1 cellular context compared by ENCODE assay signal in the genomic region with DNA sequence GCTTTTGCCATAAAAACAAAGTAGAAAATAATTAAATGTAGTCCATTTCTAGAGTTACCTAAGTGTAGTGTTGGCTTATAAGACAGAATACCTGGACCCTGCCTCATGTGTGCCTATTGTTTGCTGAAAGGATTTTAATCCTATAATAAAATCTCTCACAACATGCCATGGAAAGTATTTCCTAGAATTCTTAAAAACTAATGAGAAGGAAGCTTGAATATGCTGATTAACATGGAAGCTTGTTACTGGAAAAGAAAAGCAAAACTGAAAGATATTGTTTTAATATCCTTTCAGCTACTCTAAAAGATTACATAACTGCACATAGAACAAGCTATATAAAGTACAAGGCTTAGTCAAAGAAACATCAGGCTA.
TF ChIP-seq lines count a peak whose summit lies in the region.

No MANE protein-coding gene starts in this region.

TF ChIP-seq in GM23338, 12 proteins besides CTCF, POLR2A, EP300 and RAD21 (continued from another document):
- TF ChIP-seq, protein P1, sequence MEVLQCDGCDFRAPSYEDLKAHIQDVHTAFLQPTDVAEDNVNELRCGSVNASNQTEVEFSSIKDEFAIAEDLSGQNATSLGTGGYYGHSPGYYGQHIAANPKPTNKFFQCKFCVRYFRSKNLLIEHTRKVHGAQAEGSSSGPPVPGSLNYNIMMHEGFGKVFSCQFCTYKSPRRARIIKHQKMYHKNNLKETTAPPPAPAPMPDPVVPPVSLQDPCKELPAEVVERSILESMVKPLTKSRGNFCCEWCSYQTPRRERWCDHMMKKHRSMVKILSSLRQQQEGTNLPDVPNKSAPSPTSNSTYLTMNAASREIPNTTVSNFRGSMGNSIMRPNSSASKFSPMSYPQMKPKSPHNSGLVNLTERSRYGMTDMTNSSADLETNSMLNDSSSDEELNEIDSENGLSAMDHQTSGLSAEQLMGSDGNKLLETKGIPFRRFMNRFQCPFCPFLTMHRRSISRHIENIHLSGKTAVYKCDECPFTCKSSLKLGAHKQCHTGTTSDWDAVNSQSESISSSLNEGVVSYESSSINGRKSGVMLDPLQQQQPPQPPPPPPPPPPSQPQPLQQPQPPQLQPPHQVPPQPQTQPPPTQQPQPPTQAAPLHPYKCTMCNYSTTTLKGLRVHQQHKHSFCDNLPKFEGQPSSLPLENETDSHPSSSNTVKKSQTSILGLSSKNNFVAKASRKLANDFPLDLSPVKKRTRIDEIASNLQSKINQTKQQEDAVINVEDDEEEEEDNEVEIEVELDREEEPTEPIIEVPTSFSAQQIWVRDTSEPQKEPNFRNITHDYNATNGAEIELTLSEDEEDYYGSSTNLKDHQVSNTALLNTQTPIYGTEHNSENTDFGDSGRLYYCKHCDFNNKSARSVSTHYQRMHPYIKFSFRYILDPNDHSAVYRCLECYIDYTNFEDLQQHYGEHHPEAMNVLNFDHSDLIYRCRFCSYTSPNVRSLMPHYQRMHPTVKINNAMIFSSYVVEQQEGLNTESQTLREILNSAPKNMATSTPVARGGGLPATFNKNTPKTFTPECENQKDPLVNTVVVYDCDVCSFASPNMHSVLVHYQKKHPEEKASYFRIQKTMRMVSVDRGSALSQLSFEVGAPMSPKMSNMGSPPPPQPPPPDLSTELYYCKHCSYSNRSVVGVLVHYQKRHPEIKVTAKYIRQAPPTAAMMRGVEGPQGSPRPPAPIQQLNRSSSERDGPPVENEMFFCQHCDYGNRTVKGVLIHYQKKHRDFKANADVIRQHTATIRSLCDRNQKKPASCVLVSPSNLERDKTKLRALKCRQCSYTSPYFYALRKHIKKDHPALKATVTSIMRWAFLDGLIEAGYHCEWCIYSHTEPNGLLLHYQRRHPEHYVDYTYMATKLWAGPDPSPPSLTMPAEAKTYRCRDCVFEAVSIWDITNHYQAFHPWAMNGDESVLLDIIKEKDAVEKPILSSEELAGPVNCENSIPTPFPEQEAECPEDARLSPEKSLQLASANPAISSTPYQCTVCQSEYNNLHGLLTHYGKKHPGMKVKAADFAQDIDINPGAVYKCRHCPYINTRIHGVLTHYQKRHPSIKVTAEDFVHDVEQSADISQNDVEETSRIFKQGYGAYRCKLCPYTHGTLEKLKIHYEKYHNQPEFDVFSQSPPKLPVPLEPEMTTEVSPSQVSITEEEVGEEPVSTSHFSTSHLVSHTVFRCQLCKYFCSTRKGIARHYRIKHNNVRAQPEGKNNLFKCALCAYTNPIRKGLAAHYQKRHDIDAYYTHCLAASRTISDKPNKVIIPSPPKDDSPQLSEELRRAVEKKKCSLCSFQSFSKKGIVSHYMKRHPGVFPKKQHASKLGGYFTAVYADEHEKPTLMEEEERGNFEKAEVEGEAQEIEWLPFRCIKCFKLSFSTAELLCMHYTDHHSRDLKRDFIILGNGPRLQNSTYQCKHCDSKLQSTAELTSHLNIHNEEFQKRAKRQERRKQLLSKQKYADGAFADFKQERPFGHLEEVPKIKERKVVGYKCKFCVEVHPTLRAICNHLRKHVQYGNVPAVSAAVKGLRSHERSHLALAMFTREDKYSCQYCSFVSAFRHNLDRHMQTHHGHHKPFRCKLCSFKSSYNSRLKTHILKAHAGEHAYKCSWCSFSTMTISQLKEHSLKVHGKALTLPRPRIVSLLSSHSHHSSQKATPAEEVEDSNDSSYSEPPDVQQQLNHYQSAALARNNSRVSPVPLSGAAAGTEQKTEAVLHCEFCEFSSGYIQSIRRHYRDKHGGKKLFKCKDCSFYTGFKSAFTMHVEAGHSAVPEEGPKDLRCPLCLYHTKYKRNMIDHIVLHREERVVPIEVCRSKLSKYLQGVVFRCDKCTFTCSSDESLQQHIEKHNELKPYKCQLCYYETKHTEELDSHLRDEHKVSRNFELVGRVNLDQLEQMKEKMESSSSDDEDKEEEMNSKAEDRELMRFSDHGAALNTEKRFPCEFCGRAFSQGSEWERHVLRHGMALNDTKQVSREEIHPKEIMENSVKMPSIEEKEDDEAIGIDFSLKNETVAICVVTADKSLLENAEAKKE (CRISPR knock-in tag; IDR thresholded peaks at IDR 0.05), result no peak
- no peak for TF ChIP-seq CREB1 (CRISPR knock-in tag; IDR thresholded peaks at IDR 0.05; ENCODE audit: low read depth)
- no peak for TF ChIP-seq STAT1 (IDR thresholded peaks at IDR 0.05; ENCODE audit: unreplicated experiment)
- TF ChIP-seq, protein P2, sequence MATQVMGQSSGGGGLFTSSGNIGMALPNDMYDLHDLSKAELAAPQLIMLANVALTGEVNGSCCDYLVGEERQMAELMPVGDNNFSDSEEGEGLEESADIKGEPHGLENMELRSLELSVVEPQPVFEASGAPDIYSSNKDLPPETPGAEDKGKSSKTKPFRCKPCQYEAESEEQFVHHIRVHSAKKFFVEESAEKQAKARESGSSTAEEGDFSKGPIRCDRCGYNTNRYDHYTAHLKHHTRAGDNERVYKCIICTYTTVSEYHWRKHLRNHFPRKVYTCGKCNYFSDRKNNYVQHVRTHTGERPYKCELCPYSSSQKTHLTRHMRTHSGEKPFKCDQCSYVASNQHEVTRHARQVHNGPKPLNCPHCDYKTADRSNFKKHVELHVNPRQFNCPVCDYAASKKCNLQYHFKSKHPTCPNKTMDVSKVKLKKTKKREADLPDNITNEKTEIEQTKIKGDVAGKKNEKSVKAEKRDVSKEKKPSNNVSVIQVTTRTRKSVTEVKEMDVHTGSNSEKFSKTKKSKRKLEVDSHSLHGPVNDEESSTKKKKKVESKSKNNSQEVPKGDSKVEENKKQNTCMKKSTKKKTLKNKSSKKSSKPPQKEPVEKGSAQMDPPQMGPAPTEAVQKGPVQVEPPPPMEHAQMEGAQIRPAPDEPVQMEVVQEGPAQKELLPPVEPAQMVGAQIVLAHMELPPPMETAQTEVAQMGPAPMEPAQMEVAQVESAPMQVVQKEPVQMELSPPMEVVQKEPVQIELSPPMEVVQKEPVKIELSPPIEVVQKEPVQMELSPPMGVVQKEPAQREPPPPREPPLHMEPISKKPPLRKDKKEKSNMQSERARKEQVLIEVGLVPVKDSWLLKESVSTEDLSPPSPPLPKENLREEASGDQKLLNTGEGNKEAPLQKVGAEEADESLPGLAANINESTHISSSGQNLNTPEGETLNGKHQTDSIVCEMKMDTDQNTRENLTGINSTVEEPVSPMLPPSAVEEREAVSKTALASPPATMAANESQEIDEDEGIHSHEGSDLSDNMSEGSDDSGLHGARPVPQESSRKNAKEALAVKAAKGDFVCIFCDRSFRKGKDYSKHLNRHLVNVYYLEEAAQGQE (IDR thresholded peaks at IDR 0.05; ENCODE audit: unreplicated experiment), result no peak
- TF ChIP-seq ZNF331 (CRISPR knock-in tag; IDR thresholded peaks at IDR 0.05; ENCODE audit: low read depth), result no peak
